Comparison of ENCODE assay signal across 20 cellular contexts in genomic region chr2:167820488-167820887, GRCh38.
DNase-seq lines count a peak whose midpoint lies in the region; ATAC-seq, FAIRE-seq and TF ChIP-seq lines count a peak whose summit lies in the region.
"Had no signal": no experiment of that assay in that cellular context is flagged by ENCODE, and none has a peak within 500 bp of the region (broad histone marks: within the 10 kb centered on the region; RNA-seq: fewer than 3 reads in every experiment).

No MANE protein-coding gene starts in this region.

- CTCF ChIA-PET in HepG2 (lab: Yijun Ruan, JAX; ENCODE audit: low intra/inter-chr PET ratio, low total read pairs): no interaction called here
- CTCF ChIA-PET in K562 (lab: Yijun Ruan, JAX; ENCODE audit: low intra/inter-chr PET ratio): no interaction called here

- ATAC-seq in HepG2: no peak
- ATAC-seq in right lobe of liver: no peak
- no peak for ATAC-seq in K562
- ATAC-seq in HG03571 (IDR thresholded peaks at IDR 0.05; ENCODE audit: unreplicated experiment): no peak
- ATAC-seq: A549; CD8-positive, alpha-beta T cell; GM12878 had no signal

- no peak overlapping the region for H3K4ac ChIP-seq in trophoblast cell (ENCODE audit: low read depth, low read length)

- TF ChIP-seq CTCF in HepG2 (CRISPR knock-in tag; IDR thresholded peaks at IDR 0.05) (no peak), right lobe of liver (IDR thresholded peaks at IDR 0.05) (no peak), K562 (IDR thresholded peaks at IDR 0.05 in 2 of 3, conservative IDR thresholded peaks at IDR 0.05 in 1 of 3; ENCODE audit: insufficient read depth in 2 of 3, low read depth in 1 of 3, low read length in 3 of 3) (no peak)

- H2BK5ac ChIP-seq in trophoblast cell (ENCODE audit: low read depth, low read length, poor library complexity): no peak overlapping the region

- H4K8ac ChIP-seq in trophoblast cell (ENCODE audit: low read depth, low read length): no peak overlapping the region

- H3K9ac ChIP-seq in HepG2 (ENCODE audit: insufficient read depth, low read depth, low read length): no peak overlapping the region
- no peak overlapping the region for H3K9ac ChIP-seq in K562 (ENCODE audit: insufficient read depth in 1 of 2, low read depth in 2 of 2, low read length in 2 of 2)
- H3K9ac ChIP-seq in trophoblast cell (ENCODE audit: low read length): no peak overlapping the region
- H3K9ac ChIP-seq: BLaER1 treated with 17β-estradiol and CSF1 and Interleukin-3, amounts not matched to agents 10 nM and 100 nM had no signal

- no peak overlapping the region for H2BK12ac ChIP-seq in trophoblast cell (ENCODE audit: low read length)

- H3K79me1 ChIP-seq in trophoblast cell (ENCODE audit: low read length): no peaks in the 10 kb centered on the region

- H3K14ac ChIP-seq in trophoblast cell (ENCODE audit: low read length): no peak overlapping the region

- H2AFZ ChIP-seq in HepG2 (ENCODE audit: low read length): no peak overlapping the region
- H2AFZ ChIP-seq in K562 (ENCODE audit: low read depth, low read length): no peak overlapping the region
- no peak overlapping the region for H2AFZ ChIP-seq in trophoblast cell (ENCODE audit: insufficient read depth, low read length, poor library complexity)

- BruUV-seq in HepG2 (replicated peaks; lab: Mats Ljungman, UMichigan) (no TSS peak), K562 (replicated peaks; lab: Mats Ljungman, UMichigan) (no TSS peak)

- no peaks in the 10 kb centered on the region for H4K20me1 ChIP-seq in HepG2 (ENCODE audit: insufficient read depth, low read length)
- no peaks in the 10 kb centered on the region for H4K20me1 ChIP-seq in K562 (replicated peaks; ENCODE audit: control insufficient read depth, insufficient read depth, low read length)
- H4K20me1 ChIP-seq: BLaER1 treated with 17β-estradiol and CSF1 and Interleukin-3, amounts not matched to agents 10 nM and 100 nM had no signal

- H4K91ac ChIP-seq in trophoblast cell (ENCODE audit: low read depth, low read length): no peak overlapping the region

- no peak overlapping the region for H3K4me3 ChIP-seq in HepG2 (replicated peaks in 1 of 3; ENCODE audit: insufficient read depth in 1 of 3, low read depth in 2 of 3, low read length in 3 of 3)
- H3K4me3 ChIP-seq in right lobe of liver: no peak overlapping the region
- H3K4me3 ChIP-seq in K562: no peak overlapping the region
- H3K4me3 ChIP-seq in trophoblast cell (ENCODE audit: low read depth, low read length): peak overlapping the region; percentile 12
- H3K4me3 ChIP-seq: A549; BLaER1 treated with 17β-estradiol and CSF1 and Interleukin-3, amounts not matched to agents 10 nM and 100 nM; GM12878 had no signal

- in situ Hi-C loops in HepG2 (cut with HindIII; ENCODE audit: extremely low pct_ligation_motif_present, low pct_unique_long_range_greater_than_20kb): no loop called here
- in situ Hi-C loops in K562 (cut with MboI): no loop called here

- H3K27ac ChIP-seq in HepG2 (ENCODE audit: extremely low read length, insufficient read depth, low read length) (no peak overlapping the region), right lobe of liver (no peak overlapping the region), K562 (ENCODE audit: extremely low read depth, low read depth, low read length) (no peak overlapping the region), trophoblast cell (ENCODE audit: low read depth, low read length) (no peak overlapping the region)
- H3K27ac ChIP-seq: 22Rv1; A549; BLaER1 treated with 17β-estradiol and CSF1 and Interleukin-3, amounts not matched to agents 10 nM and 100 nM; C4-2B had no signal

- H3K36me3 ChIP-seq in HepG2 (replicated peaks in 1 of 2; ENCODE audit: control insufficient read depth in 1 of 2, insufficient read depth in 2 of 2, low read length in 2 of 2) (no peaks in the 10 kb centered on the region), right lobe of liver (no peaks in the 10 kb centered on the region), K562 (ENCODE audit: control insufficient read depth, insufficient read depth, low read length) (peaks cover 69% of the 10 kb centered on the region), trophoblast cell (ENCODE audit: control insufficient read depth in 1 of 2, insufficient read depth in 2 of 2, low read length in 2 of 2) (no peaks in the 10 kb centered on the region)
- H3K36me3 ChIP-seq: BLaER1 treated with 17β-estradiol and CSF1 and Interleukin-3, amounts not matched to agents 10 nM and 100 nM had no signal

- intact Hi-C loops in HepG2 (cut with micrococcal nuclease; ENCODE audit: unreplicated experiment) (no loop called here), right lobe of liver (cut with DNase I) (no loop called here), K562 (cut with micrococcal nuclease) (no loop called here)

- no peaks in the 10 kb centered on the region for H3K9me3 ChIP-seq in HepG2 (ENCODE audit: low read length)
- H3K9me3 ChIP-seq in right lobe of liver: no peaks in the 10 kb centered on the region
- H3K9me3 ChIP-seq in K562 (replicated peaks; ENCODE audit: control insufficient read depth, insufficient read depth, low read depth, low read length): no peaks in the 10 kb centered on the region
- H3K9me3 ChIP-seq in trophoblast cell (ENCODE audit: insufficient read depth, low read depth, low read length): no peaks in the 10 kb centered on the region
- H3K9me3 ChIP-seq: A549; BLaER1 treated with 17β-estradiol and CSF1 and Interleukin-3, amounts not matched to agents 10 nM and 100 nM; Caco-2 had no signal

- TF ChIP-seq POLR2A in HepG2 (IDR thresholded peaks at IDR 0.05; ENCODE audit: insufficient read depth in 1 of 2, low read depth in 2 of 2, low read length in 2 of 2) (no peak), right lobe of liver (IDR thresholded peaks at IDR 0.05) (no peak), K562 (conservative IDR thresholded peaks at IDR 0.05) (no peak)

- H3K4me1 ChIP-seq in HepG2 (ENCODE audit: insufficient read depth, low read length): peaks cover 33% of the 10 kb centered on the region
- H3K4me1 ChIP-seq in right lobe of liver: peaks cover 0 to 26% (median 4%) of the 10 kb centered on the region in 4 donors
- H3K4me1 ChIP-seq in K562 (replicated peaks in 1 of 2; ENCODE audit: control insufficient read depth in 2 of 2, insufficient read depth in 2 of 2, low read length in 2 of 2): no peaks in the 10 kb centered on the region
- H3K4me1 ChIP-seq in trophoblast cell (ENCODE audit: control insufficient read depth in 1 of 2, insufficient read depth in 2 of 2, low read length in 2 of 2): no peaks in the 10 kb centered on the region
- H3K4me1 ChIP-seq: A549; BLaER1 treated with 17β-estradiol and CSF1 and Interleukin-3, amounts not matched to agents 10 nM and 100 nM; Caco-2 had no signal

- no peak overlapping the region for H3K23ac ChIP-seq in trophoblast cell (ENCODE audit: low read length)

- no peak overlapping the region for H4K12ac ChIP-seq in trophoblast cell (ENCODE audit: low read depth, low read length)

- 97% methylated on average over 4 of the region's 4 CpGs for WGBS in HepG2 (ENCODE audit: low lambda C conversion rate)
- 83% methylated on average over 3 of the region's 4 CpGs for WGBS in right lobe of liver (ENCODE audit: insufficient coverage, low coverage, low lambda C conversion rate, missing lambda C conversion rate)
- 95% methylated on average over 4 of the region's 4 CpGs for WGBS in K562 (ENCODE audit: insufficient coverage, low coverage, missing lambda C conversion rate)
- no CpG with 5 or more reads among the region's 4 CpGs for WGBS in trophoblast cell (ENCODE audit: extremely low coverage, insufficient coverage, insufficient read length)

- H3K79me2 ChIP-seq in HepG2 (ENCODE audit: insufficient read depth, low read length) (no peaks in the 10 kb centered on the region), K562 (ENCODE audit: control insufficient read depth, insufficient read depth, low read length) (no peaks in the 10 kb centered on the region), trophoblast cell (ENCODE audit: control insufficient read depth, insufficient read depth, low read length, poor library complexity) (no peaks in the 10 kb centered on the region)

- no peak for FAIRE-seq in HepG2 (lab: Jason Lieb, UNC)
- no peak for FAIRE-seq in K562 (lab: Jason Lieb, UNC)
- FAIRE-seq: A549, D721Med, GM12878, GM12892, GM18507 had no signal

- POLR2A ChIA-PET in HepG2 (lab: Yijun Ruan, JAX) (no interaction called here), K562 (lab: Yijun Ruan, JAX) (interaction anchor here (1.0 kb wide), 1 partner anchor 13 kb away, joined by 3 read pairs; no protein-coding TSS in a partner anchor)

- no peak for TF ChIP-seq EP300 in HepG2 (IDR thresholded peaks at IDR 0.05; ENCODE audit: low read depth in 2 of 2, low read length in 2 of 2)
- no peak for TF ChIP-seq EP300 in HepG2 (CRISPR knock-in tag; IDR thresholded peaks at IDR 0.05; ENCODE audit: borderline replicate concordance)
- no peak for TF ChIP-seq EP300 in K562 (IDR thresholded peaks at IDR 0.05; ENCODE audit: low read length)

- no peak for DNase-seq in HepG2 (ENCODE audit: low spot score)
- no peak for DNase-seq in right lobe of liver
- no peak for DNase-seq in K562 (ENCODE audit: extremely low read depth in 1 of 4, low spot score in 3 of 4)
- DNase-seq in trophoblast cell: no peak
- no peak for DNase-seq in activated CD4-positive, alpha-beta T cell treated with anti-CD3 and anti-CD28 coated beads, Interleukin-2, amount 50 U/mL, for 4 hours
- DNase-seq: AML-193; Caco-2; Calu3; CD4-positive, alpha-beta T cell; CD8-positive, alpha-beta T cell; GDM1 had no signal

- no peaks in the 10 kb centered on the region for H3K9me1 ChIP-seq in K562 (ENCODE audit: control insufficient read depth, insufficient read depth, low read length)

- TF ChIP-seq RAD21 in HepG2 (CRISPR knock-in tag; IDR thresholded peaks at IDR 0.05) (no peak), K562 (CRISPR knock-in tag; conservative IDR thresholded peaks at IDR 0.05 in 1 of 2, IDR thresholded peaks at IDR 0.05 in 1 of 2) (no peak)

- H2AK5ac ChIP-seq in trophoblast cell (ENCODE audit: low read length): no peak overlapping the region

- H3K4me2 ChIP-seq in HepG2 (ENCODE audit: low read depth, low read length): no peak overlapping the region
- no peak overlapping the region for H3K4me2 ChIP-seq in K562 (ENCODE audit: insufficient read depth, low read length)
- no peak overlapping the region for H3K4me2 ChIP-seq in trophoblast cell (ENCODE audit: low read length)
- H3K4me2 ChIP-seq: A549; BLaER1 treated with 17β-estradiol and CSF1 and Interleukin-3, amounts not matched to agents 10 nM and 100 nM had no signal

- no peak overlapping the region for H3K18ac ChIP-seq in trophoblast cell (ENCODE audit: low read length)

- H2BK120ac ChIP-seq in trophoblast cell (ENCODE audit: insufficient read depth, low read length, poor library complexity): no peak overlapping the region

- H3K27me3 ChIP-seq in HepG2 (ENCODE audit: control insufficient read depth in 1 of 2, insufficient read depth in 2 of 2, low read length in 2 of 2): no peaks in the 10 kb centered on the region
- no peaks in the 10 kb centered on the region for H3K27me3 ChIP-seq in right lobe of liver
- no peaks in the 10 kb centered on the region for H3K27me3 ChIP-seq in K562 (ENCODE audit: control insufficient read depth in 2 of 2, insufficient read depth in 2 of 2, low read length in 2 of 2)
- no peaks in the 10 kb centered on the region for H3K27me3 ChIP-seq in trophoblast cell (ENCODE audit: insufficient read depth, low read length)
- H3K27me3 ChIP-seq: BLaER1 treated with 17β-estradiol and CSF1 and Interleukin-3, amounts not matched to agents 10 nM and 100 nM had no signal

TF ChIP-seq in K562, 482 proteins besides CTCF, POLR2A, EP300 and RAD21 (continues in another document):
- TF ChIP-seq MAZ (CRISPR knock-in tag; conservative IDR thresholded peaks at IDR 0.05 in 1 of 2, IDR thresholded peaks at IDR 0.05 in 1 of 2): no peak

Comparison
In these comparisons a context has a peak if more than half of its experiments do, and no peak if none do; other contexts are left out.
1. Of the 241 proteins assayed by ChIP-seq in both HepG2 and K562: peak only in HepG2: none; only in K562: none; in both: ZNF12; in neither: 240.